1 cellular context compared by ENCODE assay signal in genomic region chr12:109202770-109203169, GRCh38.
TF ChIP-seq lines count a peak whose summit lies in the region.

No MANE protein-coding gene starts in this region.

TF ChIP-seq in K562, 482 proteins besides CTCF, POLR2A, EP300 and RAD21 (continued from another document):
- TF ChIP-seq ELK3 (CRISPR knock-in tag; IDR thresholded peaks at IDR 0.05) (no peak), MTA1 (IDR thresholded peaks at IDR 0.05; ENCODE audit: borderline replicate concordance) (no peak)
